8 cellular contexts compared by ENCODE assay signal in the genomic region with DNA sequence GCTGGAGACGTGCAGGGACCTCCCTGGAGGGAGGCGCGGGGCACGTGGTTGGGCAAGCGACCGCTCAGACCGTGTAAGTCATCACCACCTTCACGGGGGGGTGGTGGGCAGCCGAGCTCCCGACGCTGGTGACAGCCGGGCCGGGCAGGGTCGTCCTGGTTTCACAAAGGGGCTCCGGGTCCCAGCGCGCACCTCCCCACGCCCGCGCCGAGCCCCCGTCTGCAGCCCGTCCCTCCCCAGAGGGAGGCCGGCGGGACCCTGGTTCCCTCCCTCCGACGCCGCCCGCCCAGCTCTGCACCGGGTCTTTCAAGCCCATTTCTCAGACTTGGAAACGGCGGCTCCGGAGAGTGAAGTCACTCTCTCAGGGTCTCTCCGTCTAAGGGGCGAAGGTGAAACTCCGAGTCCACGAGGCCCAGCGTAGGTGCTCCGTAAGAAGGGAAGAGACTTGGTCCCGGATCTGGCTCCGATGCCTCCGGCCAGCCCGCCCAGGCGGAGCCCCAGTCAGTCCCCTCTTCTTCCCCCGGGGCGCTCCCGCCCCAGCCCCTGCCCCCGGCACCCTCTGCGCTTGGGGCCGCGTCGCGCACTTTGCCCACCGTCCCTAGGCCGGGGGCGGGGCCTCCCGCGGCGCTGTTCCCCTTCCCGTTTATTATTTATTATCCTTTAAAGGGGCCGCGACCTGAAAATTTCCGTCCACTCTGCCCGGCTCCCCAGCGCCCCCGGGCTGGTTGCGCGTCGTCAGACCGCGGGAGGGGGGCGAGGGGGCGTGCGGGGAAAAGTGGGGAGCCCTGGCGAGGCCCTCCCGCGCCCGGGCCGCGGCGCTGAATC. TPM values are rescaled to one million over a fixed set of nuclear protein-coding genes. Genes with fewer than 3 reads are reported as not detected.
DNase-seq lines count a peak whose midpoint lies in the region; ATAC-seq and TF ChIP-seq lines count a peak whose summit lies in the region.

No MANE protein-coding gene starts in this region.

- ATAC-seq in GM18907 (IDR thresholded peaks at IDR 0.05; ENCODE audit: unreplicated experiment): peak; percentile 53
- ATAC-seq in HG03196 (IDR thresholded peaks at IDR 0.05; ENCODE audit: unreplicated experiment): peak; percentile 39

- no peak for TF ChIP-seq CTCF in choroid plexus epithelial cell (conservative IDR thresholded peaks at IDR 0.05; ENCODE audit: low read depth, low read length)
- TF ChIP-seq CTCF in kidney epithelial cell (IDR thresholded peaks at IDR 0.05; ENCODE audit: insufficient read depth, low read length, poor library complexity, severe bottlenecking): no peak

- no peaks in the 10 kb centered on the region for H3K36me3 ChIP-seq in kidney epithelial cell (ENCODE audit: control insufficient read depth, insufficient read depth, low read length)

- peak overlapping the region; percentile 91 for H3K4me3 ChIP-seq in choroid plexus epithelial cell (ENCODE audit: low read depth, low read length)
- H3K4me3 ChIP-seq in kidney epithelial cell (ENCODE audit: low read depth, low read length): peak overlapping the region; percentile 96

- H3K27me3 ChIP-seq in kidney epithelial cell (ENCODE audit: control insufficient read depth, insufficient read depth, low read length): peaks cover 8% of the 10 kb centered on the region

- DNase-seq in AML-193 (lab: John Stamatoyannopoulos, UW) (peak; percentile 80 to 83), NCI-H226 (peak; percentile 75), choroid plexus epithelial cell (ENCODE audit: low read depth) (peak; percentile 86), kidney epithelial cell (ENCODE audit: low read depth) (no peak)
- peak; percentile 80 for DNase-seq in activated CD4-positive, CD25-positive, alpha-beta regulatory T cell treated with anti-CD3 and anti-CD28 coated beads, Interleukin-2, amount 50 U/mL, for 72 hours
- peak; percentile 83 for DNase-seq in stimulated activated CD4-positive, alpha-beta T cell treated with anti-CD3 and anti-CD28 coated beads, Interleukin-15, amount 100 ng/mL, for 24 hours

RNA-seq across cellular contexts. Expression of gene ARID3A, which starts 0.5 kb away (rescaled TPM):
- total RNA-seq in kidney epithelial cell: 24.8 and 27.4 TPM in 2 replicates

RNA-seq across cellular contexts. Expression of gene KISS1R, which starts 8.2 kb away (rescaled TPM):
- 0.75 TPM in 1 of 2 replicates, not detected in the other for total RNA-seq in kidney epithelial cell

RNA-seq across cellular contexts. Expression of gene R3HDM4, which starts 12.3 kb away (rescaled TPM):
- total RNA-seq in kidney epithelial cell: 61.5 and 75.0 TPM in 2 replicates

RNA-seq across cellular contexts. Expression of gene RNU6-9, which starts 32.0 kb away (rescaled TPM):
- total RNA-seq in kidney epithelial cell: not detected in 2 replicates

RNA-seq across cellular contexts. Expression of gene MED16, which starts 32.3 kb away (rescaled TPM):
- total RNA-seq in kidney epithelial cell: 40.1 and 41.4 TPM in 2 replicates
